In the genomic region with DNA sequence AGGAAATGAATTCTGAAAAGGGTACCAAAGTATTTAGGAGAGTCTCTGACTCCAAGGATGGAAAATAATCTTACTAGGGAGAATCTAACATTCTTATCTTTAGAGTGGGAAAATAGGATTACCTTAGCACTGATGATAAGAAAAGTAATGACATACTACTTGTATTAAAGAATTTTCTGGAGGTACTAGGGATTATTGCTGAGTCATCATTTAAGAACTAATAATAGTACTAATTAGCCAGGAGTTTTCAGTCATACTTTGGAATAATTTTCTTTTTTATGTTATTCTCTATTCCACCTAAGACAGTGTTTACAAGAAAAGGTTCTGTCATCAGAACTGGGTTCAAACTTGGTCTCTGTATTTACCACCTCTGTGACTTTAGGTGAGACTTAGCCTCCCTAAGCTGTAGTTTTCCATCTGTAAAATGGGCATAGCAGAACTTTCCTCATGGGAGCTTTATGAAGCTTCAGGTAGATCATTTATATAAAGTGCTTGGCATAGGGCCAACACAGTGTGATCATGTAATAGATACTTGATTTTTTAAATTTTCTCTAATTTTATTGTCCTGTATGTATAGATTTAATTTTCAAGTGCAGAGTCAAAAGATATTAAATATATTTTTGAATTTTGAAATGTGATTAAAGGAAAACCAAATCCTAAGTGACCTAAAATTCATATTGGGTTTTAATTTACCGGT, we compare ENCODE assay signal across 15 cellular contexts. TPM values are rescaled to one million over a fixed set of nuclear protein-coding genes. Genes with fewer than 3 reads are reported as not detected.
DNase-seq lines count a peak whose midpoint lies in the region; ATAC-seq, FAIRE-seq and TF ChIP-seq lines count a peak whose summit lies in the region.
"Had no signal": no experiment of that assay in that cellular context is flagged by ENCODE, and none has a peak within 500 bp of the region (broad histone marks: within the 10 kb centered on the region; RNA-seq: fewer than 3 reads in every experiment).

No MANE protein-coding gene starts in this region.

- no peak overlapping the region for H2AFZ ChIP-seq in SK-N-SH (ENCODE audit: low read depth)

- H3K36me3 ChIP-seq in SK-N-SH (replicated peaks in 1 of 2; ENCODE audit: control insufficient read depth in 1 of 2, insufficient read depth in 2 of 2, low read length in 1 of 2) (no peaks in the 10 kb centered on the region), prostate gland (no peaks in the 10 kb centered on the region)
- H3K36me3 ChIP-seq: Peyer's patch, spleen had no signal

- H3K79me2 ChIP-seq in SK-N-SH (ENCODE audit: insufficient read depth), result no peaks in the 10 kb centered on the region

- no peaks in the 10 kb centered on the region for H3K27me3 ChIP-seq in SK-N-SH (ENCODE audit: insufficient read depth)
- no peaks in the 10 kb centered on the region for H3K27me3 ChIP-seq in prostate gland (replicated peaks; ENCODE audit: insufficient read depth)
- H3K27me3 ChIP-seq: Peyer's patch had no signal

- TF ChIP-seq EP300 in SK-N-SH (IDR thresholded peaks at IDR 0.05; ENCODE audit: borderline replicate concordance in 1 of 2, low read depth in 1 of 2, low read length in 1 of 2), result no peak

- no peak for TF ChIP-seq RAD21 in SK-N-SH (IDR thresholded peaks at IDR 0.05; ENCODE audit: low read length)

- peaks cover 4% of the 10 kb centered on the region for H3F3A ChIP-seq in SK-N-SH (replicated peaks; ENCODE audit: insufficient read depth)

- peak overlapping the region; percentile 48 for H3K4me2 ChIP-seq in SK-N-SH

- no peaks in the 10 kb centered on the region for H4K20me1 ChIP-seq in SK-N-SH (ENCODE audit: insufficient read depth)

- FAIRE-seq in GM18507 (lab: Jason Lieb, UNC), result peak; percentile 51

- CTCF ChIA-PET in SK-N-SH (lab: Yijun Ruan, JAX), result interaction anchor here (0.9 kb wide), 1 partner anchor 17 kb away, joined by 4 read pairs; no protein-coding TSS in a partner anchor

- DNase-seq in GM18507 (ENCODE audit: extremely low spot score, insufficient read length, low read depth) (no peak), SK-N-SH (no peak), epithelial cell of esophagus (ENCODE audit: low read depth) (peak; percentile 32), prostate gland (ENCODE audit: low spot score) (no peak), HFFc6 (no peak)
- no peak for DNase-seq in stimulated activated CD8-positive, alpha-beta memory T cell treated with anti-CD3 and anti-CD28 coated beads, Interleukin-4, amount 100 ng/mL, for 48 hours
- DNase-seq: activated CD8-positive, alpha-beta T cell treated with anti-CD3 and anti-CD28 coated beads for 36 hours; cerebellar nuclear complex; immature natural killer cell; naive thymus-derived CD8-positive, alpha-beta T cell; NCI-H2171 treated with DMSO at 0.1 percent for 48 hours; Peyer's patch; spleen had no signal

- ATAC-seq in HG03196 (IDR thresholded peaks at IDR 0.05; ENCODE audit: unreplicated experiment) (no peak), GM18517 (IDR thresholded peaks at IDR 0.05; ENCODE audit: unreplicated experiment) (no peak)
- ATAC-seq: activated CD8-positive, alpha-beta T cell treated with anti-CD3 and anti-CD28 coated beads for 36 hours; naive thymus-derived CD8-positive, alpha-beta T cell had no signal

- H3K4me3 ChIP-seq in SK-N-SH (ENCODE audit: low read depth in 2 of 2, low read length in 1 of 2) (no peak overlapping the region), epithelial cell of esophagus (ENCODE audit: low read length) (no peak overlapping the region), prostate gland (no peak overlapping the region)
- H3K4me3 ChIP-seq: Peyer's patch, spleen had no signal

- H3K27me3 Mint-ChIP-seq in HFFc6 (ENCODE audit: insufficient read depth), result no peaks in the 10 kb centered on the region

- no peaks in the 10 kb centered on the region; the same call in 1 of the 2 replicates for H3K4me1 Mint-ChIP-seq in HFFc6 (ENCODE audit: low read depth)
- H3K4me1 Mint-ChIP-seq: immature natural killer cell; naive thymus-derived CD8-positive, alpha-beta T cell had no signal

- H3K36me3 Mint-ChIP-seq in HFFc6 (ENCODE audit: low read depth), result no peaks in the 10 kb centered on the region
- H3K36me3 Mint-ChIP-seq: immature natural killer cell; naive thymus-derived CD8-positive, alpha-beta T cell had no signal

- intact Hi-C loops in prostate gland (cut with DNase I), result no loop called here

- H3K9me3 Mint-ChIP-seq in HFFc6, result peaks cover 4% of the 10 kb centered on the region; the same call in 1 of the 2 replicates
- H3K9me3 Mint-ChIP-seq: activated CD8-positive, alpha-beta T cell treated with anti-CD3 and anti-CD28 coated beads for 36 hours had no signal

- H3K27ac Mint-ChIP-seq in HFFc6, result no peak overlapping the region
- H3K27ac Mint-ChIP-seq: activated CD8-positive, alpha-beta T cell treated with anti-CD3 and anti-CD28 coated beads for 36 hours; immature natural killer cell; naive thymus-derived CD8-positive, alpha-beta T cell had no signal

- H3K9me3 ChIP-seq in SK-N-SH, result no peaks in the 10 kb centered on the region
- H3K9me3 ChIP-seq in prostate gland, result no peaks in the 10 kb centered on the region
- H3K9me3 ChIP-seq: Peyer's patch, spleen had no signal

- no peaks in the 10 kb centered on the region for H3K9me2 ChIP-seq in SK-N-SH

- POLR2A ChIA-PET in SK-N-SH (lab: Yijun Ruan, JAX), result no interaction called here

- no peak overlapping the region for H3K4me3 Mint-ChIP-seq in HFFc6
- H3K4me3 Mint-ChIP-seq: activated CD8-positive, alpha-beta T cell treated with anti-CD3 and anti-CD28 coated beads for 36 hours; immature natural killer cell; naive thymus-derived CD8-positive, alpha-beta T cell had no signal

- 89% methylated on average over 1 of the region's 1 CpG for WGBS in SK-N-SH (ENCODE audit: low lambda C conversion rate)
- WGBS in prostate gland, result 46% methylated on average over 1 of the region's 1 CpG

- H3K4me1 ChIP-seq in SK-N-SH (ENCODE audit: control insufficient read depth in 1 of 2, insufficient read depth in 2 of 2, low read depth in 1 of 2, low read length in 1 of 2), result peaks cover 7 to 22% of the 10 kb centered on the region in 2 experiments; a peak in 2 of 4 replicates
- H3K4me1 ChIP-seq in prostate gland (replicated peaks), result peaks cover 3% of the 10 kb centered on the region
- H3K4me1 ChIP-seq: spleen had no signal

- no peak for TF ChIP-seq POLR2A in prostate gland (IDR thresholded peaks at IDR 0.05)

- peak overlapping the region; percentile 23 to 40; a peak in 2 of 4 replicates for H3K27ac ChIP-seq in SK-N-SH (ENCODE audit: low read depth in 2 of 2, low read length in 1 of 2)
- peak overlapping the region; percentile 64 to 74 for H3K27ac ChIP-seq in prostate gland
- H3K27ac ChIP-seq: Peyer's patch, spleen had no signal

- H3K9ac ChIP-seq in SK-N-SH, result no peak overlapping the region

- TF ChIP-seq CTCF in SK-N-SH (IDR thresholded peaks at IDR 0.05) (no peak), epithelial cell of esophagus (IDR thresholded peaks at IDR 0.05; ENCODE audit: insufficient read depth, low read depth, low read length, missing control alignments) (no peak), prostate gland (IDR thresholded peaks at IDR 0.05) (no peak), HFFc6 (IDR thresholded peaks at IDR 0.05) (no peak)

TF ChIP-seq in SK-N-SH, 30 proteins besides CTCF, POLR2A, EP300 and RAD21 (continues in another document):
- TF ChIP-seq NFIC (IDR thresholded peaks at IDR 0.05; ENCODE audit: borderline replicate concordance), result peak; percentile 29; the same call in 1 of the 2 replicates
- TF ChIP-seq, protein P1, sequence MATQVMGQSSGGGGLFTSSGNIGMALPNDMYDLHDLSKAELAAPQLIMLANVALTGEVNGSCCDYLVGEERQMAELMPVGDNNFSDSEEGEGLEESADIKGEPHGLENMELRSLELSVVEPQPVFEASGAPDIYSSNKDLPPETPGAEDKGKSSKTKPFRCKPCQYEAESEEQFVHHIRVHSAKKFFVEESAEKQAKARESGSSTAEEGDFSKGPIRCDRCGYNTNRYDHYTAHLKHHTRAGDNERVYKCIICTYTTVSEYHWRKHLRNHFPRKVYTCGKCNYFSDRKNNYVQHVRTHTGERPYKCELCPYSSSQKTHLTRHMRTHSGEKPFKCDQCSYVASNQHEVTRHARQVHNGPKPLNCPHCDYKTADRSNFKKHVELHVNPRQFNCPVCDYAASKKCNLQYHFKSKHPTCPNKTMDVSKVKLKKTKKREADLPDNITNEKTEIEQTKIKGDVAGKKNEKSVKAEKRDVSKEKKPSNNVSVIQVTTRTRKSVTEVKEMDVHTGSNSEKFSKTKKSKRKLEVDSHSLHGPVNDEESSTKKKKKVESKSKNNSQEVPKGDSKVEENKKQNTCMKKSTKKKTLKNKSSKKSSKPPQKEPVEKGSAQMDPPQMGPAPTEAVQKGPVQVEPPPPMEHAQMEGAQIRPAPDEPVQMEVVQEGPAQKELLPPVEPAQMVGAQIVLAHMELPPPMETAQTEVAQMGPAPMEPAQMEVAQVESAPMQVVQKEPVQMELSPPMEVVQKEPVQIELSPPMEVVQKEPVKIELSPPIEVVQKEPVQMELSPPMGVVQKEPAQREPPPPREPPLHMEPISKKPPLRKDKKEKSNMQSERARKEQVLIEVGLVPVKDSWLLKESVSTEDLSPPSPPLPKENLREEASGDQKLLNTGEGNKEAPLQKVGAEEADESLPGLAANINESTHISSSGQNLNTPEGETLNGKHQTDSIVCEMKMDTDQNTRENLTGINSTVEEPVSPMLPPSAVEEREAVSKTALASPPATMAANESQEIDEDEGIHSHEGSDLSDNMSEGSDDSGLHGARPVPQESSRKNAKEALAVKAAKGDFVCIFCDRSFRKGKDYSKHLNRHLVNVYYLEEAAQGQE (IDR thresholded peaks at IDR 0.05; ENCODE audit: low read depth, low read length), result no peak
- TF ChIP-seq, protein P2, sequence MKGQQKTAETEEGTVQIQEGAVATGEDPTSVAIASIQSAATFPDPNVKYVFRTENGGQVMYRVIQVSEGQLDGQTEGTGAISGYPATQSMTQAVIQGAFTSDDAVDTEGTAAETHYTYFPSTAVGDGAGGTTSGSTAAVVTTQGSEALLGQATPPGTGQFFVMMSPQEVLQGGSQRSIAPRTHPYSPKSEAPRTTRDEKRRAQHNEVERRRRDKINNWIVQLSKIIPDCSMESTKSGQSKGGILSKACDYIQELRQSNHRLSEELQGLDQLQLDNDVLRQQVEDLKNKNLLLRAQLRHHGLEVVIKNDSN (IDR thresholded peaks at IDR 0.05; ENCODE audit: borderline replicate concordance, low read depth), result no peak
- TF ChIP-seq, protein P3, sequence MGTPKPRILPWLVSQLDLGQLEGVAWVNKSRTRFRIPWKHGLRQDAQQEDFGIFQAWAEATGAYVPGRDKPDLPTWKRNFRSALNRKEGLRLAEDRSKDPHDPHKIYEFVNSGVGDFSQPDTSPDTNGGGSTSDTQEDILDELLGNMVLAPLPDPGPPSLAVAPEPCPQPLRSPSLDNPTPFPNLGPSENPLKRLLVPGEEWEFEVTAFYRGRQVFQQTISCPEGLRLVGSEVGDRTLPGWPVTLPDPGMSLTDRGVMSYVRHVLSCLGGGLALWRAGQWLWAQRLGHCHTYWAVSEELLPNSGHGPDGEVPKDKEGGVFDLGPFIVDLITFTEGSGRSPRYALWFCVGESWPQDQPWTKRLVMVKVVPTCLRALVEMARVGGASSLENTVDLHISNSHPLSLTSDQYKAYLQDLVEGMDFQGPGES (IDR thresholded peaks at IDR 0.05; ENCODE audit: low read depth, low read length), result no peak

RNA-seq across cellular contexts. Expression of a gene that starts 20.4 kb away (rescaled TPM):
- polyA plus RNA-seq in SK-N-SH (2012; rRNA removed), result 0.62 and 0.99 TPM in 2 replicates
- 0.81 and 0.82 TPM in 2 replicates for polyA plus RNA-seq in SK-N-SH (2012; cell fraction: cytosol; rRNA removed)
- 1.2 and 2.0 TPM in 2 replicates for polyA plus RNA-seq in SK-N-SH (2012; cell fraction: nucleus; rRNA removed)
- total RNA-seq in prostate gland, result 10 to 100 TPM; 50.3 to 99.5 TPM
- total RNA-seq in HFFc6 (2021; fragmentation: NEBNext Ultra II Directional; extraction: Animal tissue kit (Norgen Biotek cat#: 25700)), result not detected
- total RNA-seq: activated CD8-positive, alpha-beta T cell treated with anti-CD3 and anti-CD28 coated beads for 36 hours; naive thymus-derived CD8-positive, alpha-beta T cell had no signal
- polyA plus RNA-seq: immature natural killer cell; naive thymus-derived CD8-positive, alpha-beta T cell had no signal

Comparison
In these comparisons a context has a peak if more than half of its experiments do, and no peak if none do; other contexts are left out.
1. RNA of a gene that starts 20.4 kb away (total RNA-seq): 50.3 to 99.5 TPM in prostate gland; not detected in HFFc6; every median in the first group is over 10 times any median in the second.